ENCODE assay signal across 16 cellular contexts in genomic region chr9:132776268-132776667, GRCh38.
DNase-seq lines count a peak whose midpoint lies in the region; ATAC-seq and TF ChIP-seq lines count a peak whose summit lies in the region.
"Had no signal": no experiment of that assay in that cellular context is flagged by ENCODE, and none has a peak within 500 bp of the region (broad histone marks: within the 10 kb centered on the region; RNA-seq: fewer than 3 reads in every experiment).

No MANE protein-coding gene starts in this region.

- H4K91ac ChIP-seq in neuronal stem cell (ENCODE audit: low read depth, low read length, poor library complexity), result no peak overlapping the region

- no peak overlapping the region for H2AK5ac ChIP-seq in neuronal stem cell (ENCODE audit: low read depth, low read length)

- no peak overlapping the region for H2BK12ac ChIP-seq in neuronal stem cell (ENCODE audit: low read length)

- H3K4me3 ChIP-seq in BLaER1 treated with 17β-estradiol and CSF1 and Interleukin-3, amounts not matched to agents 10 nM and 100 nM, result no peak overlapping the region
- H3K4me3 ChIP-seq in endodermal cell (ENCODE audit: low read length), result no peak overlapping the region
- no peak overlapping the region for H3K4me3 ChIP-seq in neuronal stem cell (ENCODE audit: low read length in 2 of 2)

- H3K4me2 ChIP-seq in BLaER1 treated with 17β-estradiol and CSF1 and Interleukin-3, amounts not matched to agents 10 nM and 100 nM, result peak overlapping the region; percentile 13 to 74 (median 51); a peak in 21 of 22 replicates
- no peak overlapping the region for H3K4me2 ChIP-seq in neuronal stem cell (ENCODE audit: insufficient read depth, low read length, poor library complexity, severe bottlenecking)

- H3K79me1 ChIP-seq in neuronal stem cell (ENCODE audit: low read depth, low read length), result peaks cover 2% of the 10 kb centered on the region

- no peak overlapping the region for H2BK5ac ChIP-seq in neuronal stem cell (ENCODE audit: low read length)

- no peak overlapping the region for H3K27ac ChIP-seq in BLaER1 treated with 17β-estradiol and CSF1 and Interleukin-3, amounts not matched to agents 10 nM and 100 nM
- H3K27ac ChIP-seq in endodermal cell (ENCODE audit: low read depth, low read length) (no peak overlapping the region), neuronal stem cell (replicated peaks; ENCODE audit: low read length) (no peak overlapping the region)
- H3K27ac ChIP-seq: C4-2B had no signal

- no peak overlapping the region for H3K4ac ChIP-seq in neuronal stem cell (ENCODE audit: low read length)

- H3K27me3 ChIP-seq in BLaER1 treated with 17β-estradiol and CSF1 and Interleukin-3, amounts not matched to agents 10 nM and 100 nM, result no peaks in the 10 kb centered on the region
- H3K27me3 ChIP-seq in endodermal cell (ENCODE audit: control insufficient read depth, insufficient read depth, low read length, poor library complexity, severe bottlenecking) (peaks cover 10% of the 10 kb centered on the region), neuronal stem cell (ENCODE audit: control insufficient read depth in 3 of 3, insufficient read depth in 3 of 3, low read depth in 1 of 3, low read length in 3 of 3) (no peaks in the 10 kb centered on the region)

- H3K27ac Mint-ChIP-seq in endodermal cell (no peak overlapping the region), type B pancreatic cell (no peak overlapping the region)
- H3K27ac Mint-ChIP-seq: B cell; CD4-positive, alpha-beta T cell; HFFc6 had no signal

- peaks cover 16% of the 10 kb centered on the region for H3K4me1 Mint-ChIP-seq in endodermal cell
- H3K4me1 Mint-ChIP-seq in type B pancreatic cell (ENCODE audit: unreplicated experiment), result peaks cover 17% of the 10 kb centered on the region

- no peak overlapping the region for H3K14ac ChIP-seq in neuronal stem cell (ENCODE audit: low read length)

- 89 to 96% methylated on average over 4 to 11 of the region's 11 CpGs for whole genome bisulfite sequencing in endodermal cell (ENCODE audit: insufficient coverage in 1 of 2, insufficient read length in 1 of 2), 2 experiments
- WGBS in neuronal stem cell (ENCODE audit: extremely low coverage in 2 of 2, insufficient read length in 2 of 2, insufficient replicate concordance in 1 of 2), 2 donors, result no CpG with 5 or more reads among the region's 11 CpGs

- H3K9me3 Mint-ChIP-seq in endodermal cell, result peaks cover 17% of the 10 kb centered on the region
- peaks cover 14% of the 10 kb centered on the region for H3K9me3 Mint-ChIP-seq in type B pancreatic cell
- H3K9me3 Mint-ChIP-seq: CD4-positive, alpha-beta T cell had no signal

- peak; percentile 30 for DNase-seq in endodermal cell
- DNase-seq in neuronal stem cell (ENCODE audit: low spot score), result no peak
- peak; percentile 53 for DNase-seq in type B pancreatic cell (ENCODE audit: extremely low spot score, unreplicated experiment)
- DNase-seq in Right ventricle myocardium inferior (ENCODE audit: missing footprints), result no peak
- DNase-seq in RKO (ENCODE audit: low spot score), result no peak
- DNase-seq: Caco-2; CD4-positive, alpha-beta T cell; GOT3; H7; HFFc6; IMR-90 had no signal

- H3K36me3 Mint-ChIP-seq in endodermal cell (ENCODE audit: low read depth), result peaks cover 4% of the 10 kb centered on the region
- H3K36me3 Mint-ChIP-seq in type B pancreatic cell, result peaks cover 13% of the 10 kb centered on the region

- no peak overlapping the region for H3K9ac ChIP-seq in BLaER1 treated with 17β-estradiol and CSF1 and Interleukin-3, amounts not matched to agents 10 nM and 100 nM
- H3K9ac ChIP-seq in endodermal cell (ENCODE audit: extremely low read depth, low read length, poor library complexity, severe bottlenecking), result no peak overlapping the region
- H3K9ac ChIP-seq in neuronal stem cell (ENCODE audit: low read depth, low read length, poor library complexity), result peak overlapping the region; percentile 68

- peaks cover 0 to 6% (median 0%) of the 10 kb centered on the region in 11 experiments; a peak in 3 of 22 replicates for H3K36me3 ChIP-seq in BLaER1 treated with 17β-estradiol and CSF1 and Interleukin-3, amounts not matched to agents 10 nM and 100 nM
- H3K36me3 ChIP-seq in endodermal cell (ENCODE audit: control insufficient read depth, insufficient read depth, low read length), result no peaks in the 10 kb centered on the region
- H3K36me3 ChIP-seq in neuronal stem cell (replicated peaks in 1 of 2; ENCODE audit: control insufficient read depth in 2 of 2, insufficient read depth in 2 of 2, low read length in 2 of 2), result no peaks in the 10 kb centered on the region

- H2AFZ ChIP-seq in neuronal stem cell (ENCODE audit: low read length), result no peak overlapping the region

- peak overlapping the region; percentile 15 for H3K18ac ChIP-seq in neuronal stem cell (ENCODE audit: low read length)

- no peak for TF ChIP-seq CTCF in endodermal cell (conservative IDR thresholded peaks at IDR 0.05)
- no peak for TF ChIP-seq CTCF in type B pancreatic cell (conservative IDR thresholded peaks at IDR 0.05)

- H3K4me3 Mint-ChIP-seq in endodermal cell (no peak overlapping the region), type B pancreatic cell (no peak overlapping the region)
- H3K4me3 Mint-ChIP-seq: B cell; CD4-positive, alpha-beta T cell; HFFc6 had no signal

- no peak overlapping the region for H2BK120ac ChIP-seq in neuronal stem cell (ENCODE audit: low read depth, low read length)

- ATAC-seq in Right ventricle myocardium inferior (no peak), GM21515 (IDR thresholded peaks at IDR 0.05; ENCODE audit: unreplicated experiment) (no peak)
- ATAC-seq: HCT116 had no signal

- intact Hi-C loops in Right ventricle myocardium inferior (cut with DNase I), result no loop called here

- H3K4me1 ChIP-seq in BLaER1 treated with 17β-estradiol and CSF1 and Interleukin-3, amounts not matched to agents 10 nM and 100 nM, result peaks cover 8 to 20% (median 15%) of the 10 kb centered on the region in 10 experiments; a peak in 19 of 20 replicates
- H3K4me1 ChIP-seq in endodermal cell (ENCODE audit: control insufficient read depth, insufficient read depth, low read length) (no peaks in the 10 kb centered on the region), neuronal stem cell (ENCODE audit: control insufficient read depth in 2 of 2, insufficient read depth in 1 of 2, low read depth in 1 of 2, low read length in 2 of 2) (peaks cover 0 to 5% of the 10 kb centered on the region in 2 donors)
- H3K4me1 ChIP-seq: Caco-2 had no signal

- no peak overlapping the region for H4K8ac ChIP-seq in neuronal stem cell (ENCODE audit: low read depth, low read length)

- no peaks in the 10 kb centered on the region for H4K20me1 ChIP-seq in BLaER1 treated with 17β-estradiol and CSF1 and Interleukin-3, amounts not matched to agents 10 nM and 100 nM

- H3K27me3 Mint-ChIP-seq in endodermal cell (ENCODE audit: insufficient read depth), result peaks cover 63% of the 10 kb centered on the region
- peaks cover 9% of the 10 kb centered on the region for H3K27me3 Mint-ChIP-seq in type B pancreatic cell

- peak overlapping the region; percentile 27 for H3K23ac ChIP-seq in neuronal stem cell (ENCODE audit: low read depth, low read length, poor library complexity)

- H3K9me3 ChIP-seq in BLaER1 treated with 17β-estradiol and CSF1 and Interleukin-3, amounts not matched to agents 10 nM and 100 nM (replicated peaks in 1 of 11), result peaks cover 7 to 26% (median 14%) of the 10 kb centered on the region in 11 experiments; a peak in 19 of 22 replicates
- H3K9me3 ChIP-seq in endodermal cell (ENCODE audit: control insufficient read depth, low read length) (no peaks in the 10 kb centered on the region), neuronal stem cell (replicated peaks in 1 of 2; ENCODE audit: control insufficient read depth in 2 of 2, insufficient read depth in 1 of 2, low read depth in 1 of 2, low read length in 2 of 2) (peaks cover 0 to 3% of the 10 kb centered on the region in 2 donors)
- H3K9me3 ChIP-seq: Caco-2 had no signal

- no peak overlapping the region for H2BK15ac ChIP-seq in neuronal stem cell (ENCODE audit: low read length)

Comparison
In these comparisons a context has a peak if more than half of its experiments do, and no peak if none do; other contexts are left out.
1. DNase-seq: peak in endodermal cell (single experiment) and type B pancreatic cell (single experiment); none in neuronal stem cell (single experiment), Right ventricle myocardium inferior (single experiment) and RKO (single experiment).